In the genomic region with DNA sequence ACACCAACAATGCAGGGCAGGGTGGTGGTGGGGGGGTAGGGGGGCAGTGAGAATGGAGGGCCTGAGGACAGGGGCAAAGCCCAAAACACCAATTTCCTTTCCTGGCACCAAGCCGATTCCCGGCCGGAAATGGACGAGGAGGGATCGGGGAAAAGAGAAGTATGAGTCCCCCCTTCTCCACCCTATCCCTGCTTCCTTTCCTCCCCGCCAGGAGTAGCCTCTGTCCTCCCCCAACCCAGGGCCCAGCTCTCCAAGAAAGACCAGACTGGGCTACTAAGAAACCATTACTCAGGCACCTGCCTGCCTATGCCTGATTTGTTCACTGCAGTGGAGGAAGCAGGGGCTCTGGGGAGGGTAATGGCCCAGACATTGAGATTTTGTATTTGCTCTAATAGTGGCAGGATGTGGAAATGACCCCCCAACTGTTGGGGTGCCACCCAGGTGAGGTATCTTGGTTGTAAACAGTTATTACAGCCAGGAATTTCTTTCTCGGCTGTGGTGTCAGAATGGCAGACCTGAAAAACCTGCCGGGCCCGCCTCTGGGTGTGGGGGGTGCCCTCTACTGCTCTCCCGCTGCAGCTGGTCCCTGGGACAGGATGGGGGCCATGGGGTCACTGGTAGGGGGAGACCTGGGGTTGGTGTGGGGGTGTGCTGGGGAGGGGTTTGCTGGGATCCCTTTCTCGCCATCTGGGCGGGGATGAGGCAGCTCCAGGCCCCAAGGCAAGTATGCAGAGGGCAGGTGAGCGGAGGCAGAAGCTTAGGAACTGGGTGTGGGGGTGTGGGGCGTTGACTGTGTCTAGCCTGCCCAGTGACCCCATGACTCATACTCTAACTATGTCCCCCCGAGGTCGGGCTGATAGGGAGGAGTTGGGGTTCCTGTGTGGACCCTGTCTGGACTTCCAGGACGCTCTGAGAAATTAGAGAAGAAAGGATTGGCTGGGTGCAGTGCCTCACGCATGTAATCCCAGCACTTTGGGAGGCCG, we compare ENCODE assay signal across 10 cellular contexts. TPM values are rescaled to one million over a fixed set of nuclear protein-coding genes. Genes with fewer than 3 reads are reported as not detected.
DNase-seq lines count a peak whose midpoint lies in the region; ATAC-seq and TF ChIP-seq lines count a peak whose summit lies in the region.
"Had no signal": no experiment of that assay in that cellular context is flagged by ENCODE, and none has a peak within 500 bp of the region (broad histone marks: within the 10 kb centered on the region; RNA-seq: fewer than 3 reads in every experiment).

No MANE protein-coding gene starts in this region.

- peaks cover 6% of the 10 kb centered on the region for H3K36me3 Mint-ChIP-seq in progenitor cell of endocrine pancreas (ENCODE audit: insufficient read depth)

- H3K4me1 ChIP-seq in esophagus squamous epithelium: peaks cover 0 to 16% (median 0%) of the 10 kb centered on the region in 3 donors
- H3K4me1 ChIP-seq: uterus had no signal

- peaks cover 10% of the 10 kb centered on the region for H3K9me3 Mint-ChIP-seq in progenitor cell of endocrine pancreas (ENCODE audit: low read depth)

- no peak for TF ChIP-seq CTCF in esophagus squamous epithelium (IDR thresholded peaks at IDR 0.05)
- TF ChIP-seq CTCF in progenitor cell of endocrine pancreas (IDR thresholded peaks at IDR 0.05; ENCODE audit: unreplicated experiment): no peak

- H3K27ac Mint-ChIP-seq in progenitor cell of endocrine pancreas: peak overlapping the region; percentile 89
- H3K27ac Mint-ChIP-seq: nephron progenitor cell had no signal

- H3K27me3 ChIP-seq in esophagus squamous epithelium: no peaks in the 10 kb centered on the region
- H3K27me3 ChIP-seq: uterus had no signal

- no peak for TF ChIP-seq POLR2A in esophagus squamous epithelium (IDR thresholded peaks at IDR 0.05)

- no peaks in the 10 kb centered on the region for H3K9me3 ChIP-seq in esophagus squamous epithelium
- H3K9me3 ChIP-seq: uterus had no signal

- ATAC-seq in HG03457 (IDR thresholded peaks at IDR 0.05; ENCODE audit: unreplicated experiment): no peak

- H3K27me3 Mint-ChIP-seq in progenitor cell of endocrine pancreas: no peaks in the 10 kb centered on the region

- H3K27ac ChIP-seq in esophagus squamous epithelium: peak overlapping the region; percentile 87 to 91 (median 88)

- peaks cover 0 to 31% (median 0%) of the 10 kb centered on the region in 3 donors for H3K36me3 ChIP-seq in esophagus squamous epithelium
- H3K36me3 ChIP-seq: uterus had no signal

- peak overlapping the region; percentile 81 for H3K4me3 Mint-ChIP-seq in progenitor cell of endocrine pancreas (ENCODE audit: low read depth)
- H3K4me3 Mint-ChIP-seq: nephron progenitor cell had no signal

- intact Hi-C loops in esophagus squamous epithelium (cut with DNase I): no loop called here

- DNase-seq in LoVo (ENCODE audit: low spot score): peak; percentile 10
- DNase-seq in esophagus squamous epithelium (lab: John Stamatoyannopoulos, UW): no peak
- DNase-seq in progenitor cell of endocrine pancreas (ENCODE audit: low spot score, unreplicated experiment): no peak
- DNase-seq in SIG-M5 treated with dmso at 0.1 percent for 504 hours (lab: John Stamatoyannopoulos, UW; ENCODE audit: unreplicated experiment): no peak
- no peak for DNase-seq in stimulated activated naive CD4-positive, alpha-beta T cell (lab: John Stamatoyannopoulos, UW)
- DNase-seq: KBM-7, nephron progenitor cell, SW 1271, uterus had no signal

- 59 to 60% methylated on average over 9 to 13 of the region's 19 CpGs for WGBS in esophagus squamous epithelium, 2 donors

- H3K4me1 Mint-ChIP-seq in progenitor cell of endocrine pancreas (ENCODE audit: low read depth): peaks cover 8% of the 10 kb centered on the region

- H3K4me3 ChIP-seq in esophagus squamous epithelium: peak overlapping the region; percentile 44 to 65 (median 54)
- H3K4me3 ChIP-seq: uterus had no signal

RNA-seq across cellular contexts. Expression of a gene that starts 0.7 kb away (rescaled TPM):
- 10 to 100 TPM; 11.7 to 40.3 (median 22.6) TPM for total RNA-seq in esophagus squamous epithelium
- 27.1 and 27.9 TPM in 2 replicates for total RNA-seq in progenitor cell of endocrine pancreas

RNA-seq across cellular contexts. Expression of a gene that starts 14.3 kb away (rescaled TPM):
- total RNA-seq in esophagus squamous epithelium: 1 to 10 TPM; 2.3 to 9.5 (median 5.9) TPM
- 22.6 and 24.1 TPM in 2 replicates for total RNA-seq in progenitor cell of endocrine pancreas

RNA-seq across cellular contexts. Expression of a gene that starts 16.3 kb away (rescaled TPM):
- total RNA-seq in esophagus squamous epithelium: 10 to 100 TPM; 24.3 to 48.4 (median 43.1) TPM
- 39.7 and 40.8 TPM in 2 replicates for total RNA-seq in progenitor cell of endocrine pancreas

RNA-seq across cellular contexts. Expression of a gene that starts 20.2 kb away (rescaled TPM):
- total RNA-seq in esophagus squamous epithelium: 10 to 100 TPM; 30.1 to 78.0 (median 37.0) TPM
- total RNA-seq in progenitor cell of endocrine pancreas: 44.9 and 55.0 TPM in 2 replicates

RNA-seq across cellular contexts. Expression of a gene that starts 57.4 kb away (rescaled TPM):
- total RNA-seq in esophagus squamous epithelium: 10 to 100 TPM; 15.4 to 28.4 (median 22.9) TPM
- 89.9 and 98.4 TPM in 2 replicates for total RNA-seq in progenitor cell of endocrine pancreas
